ENCODE assay signal across 8 cellular contexts in the genomic region with DNA sequence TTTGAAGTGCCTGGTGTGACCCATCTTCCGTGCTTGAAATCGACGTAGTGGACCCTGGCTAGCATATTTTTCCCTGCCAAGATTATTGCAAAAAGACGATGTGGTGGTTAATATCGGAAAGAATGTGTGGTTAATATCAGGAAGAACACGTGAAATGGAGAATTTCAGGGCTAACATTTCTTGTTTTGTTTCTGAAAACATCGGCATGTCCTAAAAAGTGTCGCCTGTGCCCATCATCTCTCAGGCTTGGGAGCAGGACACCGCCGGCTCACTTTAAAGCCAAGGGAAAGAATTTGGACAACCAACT. TPM values are rescaled to one million over a fixed set of nuclear protein-coding genes. Genes with fewer than 3 reads are reported as not detected.
DNase-seq lines count a peak whose midpoint lies in the region; ATAC-seq and TF ChIP-seq lines count a peak whose summit lies in the region.

No MANE protein-coding gene starts in this region.

- H3K4me1 ChIP-seq in Peyer's patch (peaks cover 0 to 17% (median 12%) of the 10 kb centered on the region in 4 donors), prostate gland (replicated peaks) (peaks cover 11% of the 10 kb centered on the region)

- TF ChIP-seq CTCF in Peyer's patch (IDR thresholded peaks at IDR 0.05) (no peak), epithelial cell of proximal tubule (conservative IDR thresholded peaks at IDR 0.05; ENCODE audit: low read depth, low read length) (no peak), prostate gland (IDR thresholded peaks at IDR 0.05) (no peak)

- H3K27ac ChIP-seq in Peyer's patch (peak overlapping the region; percentile 93 to 100 (median 96)), prostate gland (peak overlapping the region; percentile 96 to 99)

- intact Hi-C loops in prostate gland (cut with DNase I) = loop anchor here (5.0 kb wide), 1 partner anchor 59 kb away; a partner anchor contains a TSS

- WGBS in prostate gland = 5% methylated on average over 10 of the region's 10 CpGs

- no peaks in the 10 kb centered on the region for H3K36me3 ChIP-seq in Peyer's patch
- no peaks in the 10 kb centered on the region for H3K36me3 ChIP-seq in prostate gland

- H3K27me3 ChIP-seq in Peyer's patch = no peaks in the 10 kb centered on the region
- no peaks in the 10 kb centered on the region for H3K27me3 ChIP-seq in prostate gland (replicated peaks; ENCODE audit: insufficient read depth)

- H3K9me3 ChIP-seq in Peyer's patch (no peaks in the 10 kb centered on the region), prostate gland (no peaks in the 10 kb centered on the region)

- TF ChIP-seq POLR2A in Peyer's patch (IDR thresholded peaks at IDR 0.05) (no peak), prostate gland (IDR thresholded peaks at IDR 0.05) (no peak)

- H3K4me3 ChIP-seq in Peyer's patch (peak overlapping the region; percentile 60 to 85 (median 74)), epithelial cell of proximal tubule (ENCODE audit: low read depth, low read length) (peak overlapping the region; percentile 70), prostate gland (peak overlapping the region; percentile 72 to 81)

- DNase-seq in DMS53 (lab: John Stamatoyannopoulos, UW) (peak; percentile 73), Peyer's patch (no peak), epithelial cell of proximal tubule (ENCODE audit: low read depth) (no peak), prostate gland (ENCODE audit: low spot score) (no peak), iPS-NIHi11 (ENCODE audit: low spot score) (no peak), DMS 273 (lab: John Stamatoyannopoulos, UW; ENCODE audit: unreplicated experiment) (no peak)

- ATAC-seq in GM21529 (IDR thresholded peaks at IDR 0.05; ENCODE audit: unreplicated experiment) (no peak), GM21619 (IDR thresholded peaks at IDR 0.05; ENCODE audit: unreplicated experiment) (no peak)

RNA-seq across cellular contexts. Expression of a gene that starts 0.3 kb away (rescaled TPM):
- 100 to 1,000 TPM in 2 of 4 donors, 10 to 100 TPM in 2; 68.5 to 104 (median 86.8) TPM for total RNA-seq in Peyer's patch
- 85.4 and 93.1 TPM in 2 replicates for total RNA-seq in epithelial cell of proximal tubule
- total RNA-seq in prostate gland = 100 to 1,000 TPM; 235 to 744 TPM

RNA-seq across cellular contexts. Expression of a gene that starts 6.4 kb away (rescaled TPM):
- total RNA-seq in Peyer's patch (10 to 100 TPM in 2 of 4 donors, 1 to 10 TPM in 2; 4.6 to 20.6 (median 9.8) TPM), epithelial cell of proximal tubule (52.9 and 60.0 TPM in 2 replicates), prostate gland (10 to 100 TPM; 41.8 to 93.9 TPM)

RNA-seq across cellular contexts. Expression of a gene that starts 13.8 kb away (rescaled TPM):
- total RNA-seq in Peyer's patch (10 to 100 TPM; 42.9 to 65.7 (median 50.2) TPM), epithelial cell of proximal tubule (35.8 and 38.8 TPM in 2 replicates), prostate gland (10 to 100 TPM; 48.8 to 92.7 TPM)

RNA-seq across cellular contexts. Expression of a gene that starts 13.9 kb away (rescaled TPM):
- 100 to 1,000 TPM in 1 of 4 donors, 10 to 100 TPM in 3; 69.2 to 138 (median 88.5) TPM for total RNA-seq in Peyer's patch
- total RNA-seq in epithelial cell of proximal tubule = 105 and 200 TPM in 2 replicates
- 100 to 1,000 TPM; 163 to 182 TPM for total RNA-seq in prostate gland

RNA-seq across cellular contexts. Expression of a gene that starts 14.7 kb away (rescaled TPM):
- total RNA-seq in Peyer's patch (10 to 100 TPM; 15.5 to 74.3 (median 23.1) TPM), epithelial cell of proximal tubule (44.5 and 44.6 TPM in 2 replicates), prostate gland (10 to 100 TPM; 22.2 to 24.1 TPM)
